Comparison of ENCODE assay signal across 8 cellular contexts in genomic region chr18:11851156-11852047, GRCh38. TPM values are rescaled to one million over a fixed set of nuclear protein-coding genes. Genes with fewer than 3 reads are reported as not detected.
DNase-seq lines count a peak whose midpoint lies in the region; ATAC-seq lines count a peak whose summit lies in the region.

Gene CHMP1B, plus strand, starts transcription at chr18:11851413. Its CDS starts 99 bp downstream, at chr18:11851512.

- ATAC-seq in GM19463 (IDR thresholded peaks at IDR 0.05; ENCODE audit: unreplicated experiment) = peak; percentile 97

- peak; percentile 94 to 96 (median 95) for DNase-seq in CD4-positive, alpha-beta memory T cell
- DNase-seq in HS-27A (ENCODE audit: low read depth) (peak; percentile 91), NK-92 (lab: John Stamatoyannopoulos, UW; ENCODE audit: unreplicated experiment) (peak; percentile 50), lung microvascular endothelial cell (ENCODE audit: low read depth in 2 of 2) (peak; percentile 99)
- peak; percentile 98 for DNase-seq in activated CD8-positive, alpha-beta memory T cell treated with anti-CD3 and anti-CD28 coated beads for 24 hours
- DNase-seq in effector CD8-positive, alpha-beta T cell (lab: John Stamatoyannopoulos, UW) = peak; percentile 94
- DNase-seq in stimulated activated CD4-positive, alpha-beta T cell treated with anti-CD3 and anti-CD28 coated beads, TNF-alpha, amount 100 ng/mL, for 48 hours (ENCODE audit: low read depth in 3 of 3) = peak; percentile 95 to 96 (median 95)

- no peaks in the 10 kb centered on the region for H3K9me3 ChIP-seq in CD4-positive, alpha-beta memory T cell (ENCODE audit: control insufficient read depth in 1 of 2, low read length in 2 of 2)

- peak within 1 kb of the TSS; percentile 71 to 100 for H3K4me3 ChIP-seq in CD4-positive, alpha-beta memory T cell (ENCODE audit: low read length in 2 of 2)

- peak within 1 kb of the TSS; percentile 98 for H3K27ac ChIP-seq in CD4-positive, alpha-beta memory T cell (ENCODE audit: low read depth, low read length)

- intact Hi-C loops in CD4-positive, alpha-beta memory T cell (cut with micrococcal nuclease) = loop anchor here (1.0 to 5.0 kb wide), 7 partner anchors 57 to 1939 kb away; partner anchors contain the start of genes AFG3L2, CEP192, CEP76 and IMPA2

- POLR2A ChIA-PET in CD4-positive, alpha-beta memory T cell (lab: Charles Lee; ENCODE audit: partially characterized antibody) = interaction anchor here (0.7 to 4.7 kb wide), 13 partner anchors 10 to 1938 kb away, joined by 3 to 34 read pairs (median 4); partner anchors contain the start of genes AFG3L2, IMPA2, MPPE1 and NAPG

- no peaks in the 10 kb centered on the region for H3K27me3 ChIP-seq in CD4-positive, alpha-beta memory T cell (ENCODE audit: insufficient read depth, low read length)

- H3K4me1 Mint-ChIP-seq in CD4-positive, alpha-beta memory T cell = peaks cover 16 to 57% (median 32%) of the 10 kb centered on the region in 4 donors

- H3K27ac Mint-ChIP-seq in CD4-positive, alpha-beta memory T cell = peak within 1 kb of the TSS; percentile 100

- peak within 1 kb of the TSS; percentile 100 for H3K4me3 Mint-ChIP-seq in CD4-positive, alpha-beta memory T cell

- no peaks in the 10 kb centered on the region for H3K36me3 ChIP-seq in CD4-positive, alpha-beta memory T cell (ENCODE audit: insufficient read depth, low read length)

- CTCF ChIA-PET in CD4-positive, alpha-beta memory T cell (lab: Charles Lee; ENCODE audit: partially characterized antibody) = no interaction called here

- H3K36me3 Mint-ChIP-seq in CD4-positive, alpha-beta memory T cell = peaks cover 0 to 32% of the 10 kb centered on the region in 2 donors

- H3K27me3 Mint-ChIP-seq in CD4-positive, alpha-beta memory T cell = no peaks in the 10 kb centered on the region

- H3K4me1 ChIP-seq in CD4-positive, alpha-beta memory T cell (ENCODE audit: insufficient read depth, low read length) = peaks cover 32% of the 10 kb centered on the region

- peaks cover 0 to 3% (median 0%) of the 10 kb centered on the region in 8 donors for H3K9me3 Mint-ChIP-seq in CD4-positive, alpha-beta memory T cell

RNA-seq across cellular contexts. Expression of gene CHMP1B, which starts in this region (rescaled TPM):
- total RNA-seq in CD4-positive, alpha-beta memory T cell = 10 to 100 TPM; 44.3 to 46.9 TPM
- 10 to 100 TPM; 44.1 to 65.6 TPM for polyA plus RNA-seq in CD4-positive, alpha-beta memory T cell
- 45.5 and 67.1 TPM in 2 replicates for total RNA-seq in lung microvascular endothelial cell

Comparison
In these comparisons a context has a peak if more than half of its experiments do, and no peak if none do; other contexts are left out.
1. Peak in every context shown above with its lines: DNase-seq, ATAC-seq, H3K4me3 ChIP-seq and H3K27ac ChIP-seq.